8 cellular contexts compared by ENCODE assay signal in genomic region chr15:81265944-81266775, GRCh38. TPM values are rescaled to one million over a fixed set of nuclear protein-coding genes. Genes with fewer than 3 reads are reported as not detected.
DNase-seq lines count a peak whose midpoint lies in the region; ATAC-seq and TF ChIP-seq lines count a peak whose summit lies in the region.

No MANE protein-coding gene starts in this region.

- peak; percentile 96 for ATAC-seq in GM23338

- DNase-seq in EH (ENCODE audit: low read depth) = peak; percentile 79
- peak; percentile 91 for DNase-seq in GM23338 (ENCODE audit: low spot score)
- DNase-seq in Karpas-422 = peak; percentile 93
- peak; percentile 52 to 59 for DNase-seq in PC-9
- peak; percentile 89 for DNase-seq in activated T-cell treated with anti-CD3 and anti-CD28 coated beads, Interleukin-2, amount 50 U/mL, for 24 hours
- DNase-seq in fibroblast of mammary gland (ENCODE audit: low read depth) = peak; percentile 82

- H3K4me1 Mint-ChIP-seq in GM23338 = peaks cover 12% of the 10 kb centered on the region
- peaks cover 38% of the 10 kb centered on the region for H3K4me1 Mint-ChIP-seq in activated T-cell treated with anti-CD3 and anti-CD28 coated beads, Interleukin-2, amount 50 U/mL, for 24 hours (ENCODE audit: low read depth)
- peaks cover 47% of the 10 kb centered on the region for H3K4me1 Mint-ChIP-seq in stimulated activated naive CD8-positive, alpha-beta T cell treated with anti-CD3 and anti-CD28 coated beads, Interleukin-15, Interleukin-2, amounts not matched to agents 100 ng/mL and 50 ng/mL, for 24 hours (ENCODE audit: low read depth)

- no peaks in the 10 kb centered on the region for H3F3A ChIP-seq in GM23338 (replicated peaks; ENCODE audit: low read depth)
- no peaks in the 10 kb centered on the region for H3F3A ChIP-seq in PC-9 (ENCODE audit: insufficient read depth, low read depth)
- H3F3A ChIP-seq in neural cell (ENCODE audit: insufficient read depth, low read length, poor library complexity, severe bottlenecking) = no peaks in the 10 kb centered on the region

- H3K4me2 ChIP-seq in GM23338 (peak overlapping the region; percentile 68), Karpas-422 (ENCODE audit: low read depth, low read length, poor library complexity, severe bottlenecking) (peak overlapping the region; percentile 32), PC-9 (peak overlapping the region; percentile 32; the same call in 1 of the 2 replicates), neural cell (ENCODE audit: low read length) (no peak overlapping the region)

- H3K36me3 Mint-ChIP-seq in GM23338 (ENCODE audit: low read depth) = no peaks in the 10 kb centered on the region
- no peaks in the 10 kb centered on the region for H3K36me3 Mint-ChIP-seq in activated T-cell treated with anti-CD3 and anti-CD28 coated beads, Interleukin-2, amount 50 U/mL, for 24 hours (ENCODE audit: low read depth)
- H3K36me3 Mint-ChIP-seq in stimulated activated naive CD8-positive, alpha-beta T cell treated with anti-CD3 and anti-CD28 coated beads, Interleukin-15, Interleukin-2, amounts not matched to agents 100 ng/mL and 50 ng/mL, for 24 hours (ENCODE audit: low read depth) = no peaks in the 10 kb centered on the region

- H2AFZ ChIP-seq in GM23338 (peak overlapping the region; percentile 95), Karpas-422 (ENCODE audit: low read length) (peak overlapping the region; percentile 62), PC-9 (no peak overlapping the region), neural cell (ENCODE audit: low read depth, low read length) (no peak overlapping the region)

- TF ChIP-seq RAD21 in neural cell (conservative IDR thresholded peaks at IDR 0.05) = peak; percentile 83

- H3K9me3 Mint-ChIP-seq in GM23338 = no peaks in the 10 kb centered on the region; the same call in 2 of the 3 replicates
- no peaks in the 10 kb centered on the region for H3K9me3 Mint-ChIP-seq in activated T-cell treated with anti-CD3 and anti-CD28 coated beads, Interleukin-2, amount 50 U/mL, for 24 hours
- H3K9me3 Mint-ChIP-seq in stimulated activated naive CD8-positive, alpha-beta T cell treated with anti-CD3 and anti-CD28 coated beads, Interleukin-15, Interleukin-2, amounts not matched to agents 100 ng/mL and 50 ng/mL, for 24 hours = no peaks in the 10 kb centered on the region

- H3K4me3 ChIP-seq in GM23338 (peak overlapping the region; percentile 38; the same call in 1 of the 2 replicates), Karpas-422 (ENCODE audit: low read length) (no peak overlapping the region; the same call in 1 of the 2 replicates), PC-9 (no peak overlapping the region), fibroblast of mammary gland (ENCODE audit: control insufficient read depth, low read depth, low read length) (no peak overlapping the region), neural cell (ENCODE audit: low read length) (no peak overlapping the region)

- POLR2A ChIA-PET in PC-9 (lab: Charles Lee; ENCODE audit: unreplicated experiment) = no interaction called here

- CTCF ChIA-PET in PC-9 (lab: Charles Lee) = interaction anchor here (0.5 to 1.9 kb wide), 15 partner anchors 110 to 1636 kb away, joined by 3 to 18 read pairs (median 3); partner anchors contain the start of gene CEMIP

- H3K27me3 ChIP-seq in GM23338 (ENCODE audit: insufficient read depth) (no peaks in the 10 kb centered on the region), Karpas-422 (ENCODE audit: low read length) (no peaks in the 10 kb centered on the region), PC-9 (ENCODE audit: insufficient read depth, low read depth) (peaks cover 68% of the 10 kb centered on the region), neural cell (ENCODE audit: insufficient read depth, low read depth, low read length) (peaks cover 10% of the 10 kb centered on the region)

- no peaks in the 10 kb centered on the region for H4K20me1 ChIP-seq in GM23338 (replicated peaks; ENCODE audit: insufficient read depth)
- no peaks in the 10 kb centered on the region for H4K20me1 ChIP-seq in Karpas-422 (ENCODE audit: insufficient read depth, low read depth, low read length)
- no peaks in the 10 kb centered on the region for H4K20me1 ChIP-seq in PC-9 (ENCODE audit: insufficient read depth)
- no peaks in the 10 kb centered on the region for H4K20me1 ChIP-seq in neural cell (ENCODE audit: insufficient read depth)

- intact Hi-C loops in PC-9 (cut with micrococcal nuclease; ENCODE audit: unreplicated experiment) = loop anchor here (1.0 to 10.0 kb wide), 8 partner anchors 109 to 1024 kb away; no protein-coding TSS in a partner anchor

- no peaks in the 10 kb centered on the region for H3K79me2 ChIP-seq in GM23338 (replicated peaks; ENCODE audit: insufficient read depth)
- H3K79me2 ChIP-seq in Karpas-422 (ENCODE audit: low read length) = no peaks in the 10 kb centered on the region
- H3K79me2 ChIP-seq in PC-9 (ENCODE audit: low read depth) = no peaks in the 10 kb centered on the region
- no peaks in the 10 kb centered on the region for H3K79me2 ChIP-seq in neural cell (replicated peaks; ENCODE audit: insufficient read depth, low read length)

- no peak overlapping the region for H3K27ac Mint-ChIP-seq in GM23338
- H3K27ac Mint-ChIP-seq in activated T-cell treated with anti-CD3 and anti-CD28 coated beads, Interleukin-2, amount 50 U/mL, for 24 hours = peak overlapping the region; percentile 91
- H3K27ac Mint-ChIP-seq in stimulated activated naive CD8-positive, alpha-beta T cell treated with anti-CD3 and anti-CD28 coated beads, Interleukin-15, Interleukin-2, amounts not matched to agents 100 ng/mL and 50 ng/mL, for 24 hours = peak overlapping the region; percentile 93

- H3K4me3 Mint-ChIP-seq in GM23338 = peak overlapping the region; percentile 64
- H3K4me3 Mint-ChIP-seq in activated T-cell treated with anti-CD3 and anti-CD28 coated beads, Interleukin-2, amount 50 U/mL, for 24 hours = peak overlapping the region; percentile 70
- H3K4me3 Mint-ChIP-seq in stimulated activated naive CD8-positive, alpha-beta T cell treated with anti-CD3 and anti-CD28 coated beads, Interleukin-15, Interleukin-2, amounts not matched to agents 100 ng/mL and 50 ng/mL, for 24 hours = peak overlapping the region; percentile 75

- H3K9me3 ChIP-seq in Karpas-422 (ENCODE audit: low read length) (no peaks in the 10 kb centered on the region), PC-9 (ENCODE audit: insufficient read depth, low read depth) (no peaks in the 10 kb centered on the region), neural cell (ENCODE audit: low read length) (no peaks in the 10 kb centered on the region)

- TF ChIP-seq EP300 in neural cell (conservative IDR thresholded peaks at IDR 0.05; ENCODE audit: poor library complexity, severe bottlenecking) = no peak

- no TSS peak for BruUV-seq in PC-9 (replicated peaks; lab: Mats Ljungman, UMichigan)

- H3K36me3 ChIP-seq in GM23338 (ENCODE audit: insufficient read depth) (no peaks in the 10 kb centered on the region), Karpas-422 (ENCODE audit: insufficient read depth, low read length) (no peaks in the 10 kb centered on the region), PC-9 (ENCODE audit: low read depth) (no peaks in the 10 kb centered on the region), neural cell (ENCODE audit: insufficient read depth, low read length) (no peaks in the 10 kb centered on the region)

- H3K9ac ChIP-seq in Karpas-422 (ENCODE audit: low read length) (peak overlapping the region; percentile 24; the same call in 1 of the 2 replicates), neural cell (ENCODE audit: low read length) (no peak overlapping the region)

- TF ChIP-seq CTCF in GM23338 (conservative IDR thresholded peaks at IDR 0.05; ENCODE audit: low read depth in 2 of 2) (peak; percentile 92 to 97), PC-9 (conservative IDR thresholded peaks at IDR 0.05) (peak; percentile 81), fibroblast of mammary gland (conservative IDR thresholded peaks at IDR 0.05; ENCODE audit: control insufficient read depth, insufficient read depth, low read depth, low read length) (peak; percentile 95), neural cell (IDR thresholded peaks at IDR 0.05; ENCODE audit: poor library complexity, severe bottlenecking) (peak; percentile 78)

- no peak overlapping the region for H3K27ac ChIP-seq in GM23338 (ENCODE audit: low read depth)
- H3K27ac ChIP-seq in Karpas-422 (ENCODE audit: low read length) = no peak overlapping the region
- no peak overlapping the region for H3K27ac ChIP-seq in PC-9
- H3K27ac ChIP-seq in neural cell (ENCODE audit: low read length) = no peak overlapping the region

- no peaks in the 10 kb centered on the region for H3K9me2 ChIP-seq in GM23338 (ENCODE audit: insufficient read depth)
- no peaks in the 10 kb centered on the region for H3K9me2 ChIP-seq in Karpas-422 (replicated peaks; ENCODE audit: insufficient read depth, low read length)
- H3K9me2 ChIP-seq in PC-9 (ENCODE audit: insufficient read depth) = no peaks in the 10 kb centered on the region
- no peaks in the 10 kb centered on the region for H3K9me2 ChIP-seq in neural cell (ENCODE audit: insufficient read depth, low read length)

- H3K4me1 ChIP-seq in GM23338 (ENCODE audit: insufficient read depth) (no peaks in the 10 kb centered on the region; the same call in 1 of the 2 replicates), Karpas-422 (ENCODE audit: low read length) (peaks cover 10% of the 10 kb centered on the region), PC-9 (replicated peaks; ENCODE audit: insufficient read depth) (no peaks in the 10 kb centered on the region)

- H3K27me3 Mint-ChIP-seq in GM23338 (ENCODE audit: insufficient read depth, low read depth, poor library complexity) = peaks cover 5% of the 10 kb centered on the region
- H3K27me3 Mint-ChIP-seq in activated T-cell treated with anti-CD3 and anti-CD28 coated beads, Interleukin-2, amount 50 U/mL, for 24 hours = peaks cover 5% of the 10 kb centered on the region
- no peaks in the 10 kb centered on the region for H3K27me3 Mint-ChIP-seq in stimulated activated naive CD8-positive, alpha-beta T cell treated with anti-CD3 and anti-CD28 coated beads, Interleukin-15, Interleukin-2, amounts not matched to agents 100 ng/mL and 50 ng/mL, for 24 hours

TF ChIP-seq in GM23338, 12 proteins besides CTCF, POLR2A, EP300 and RAD21 (continues in another document):
- TF ChIP-seq POLR2AphosphoS5 (IDR thresholded peaks at IDR 0.05; ENCODE audit: low read depth) = no peak

TF ChIP-seq in neural cell, 6 proteins besides CTCF, POLR2A, EP300 and RAD21 (continues in another document):
- TF ChIP-seq EZH2 (IDR thresholded peaks at IDR 0.05; ENCODE audit: borderline replicate concordance, insufficient read depth, low read length, poor library complexity, severe bottlenecking) = no peak
- TF ChIP-seq TAF1 (IDR thresholded peaks at IDR 0.05; ENCODE audit: low read depth) = no peak

RNA-seq across cellular contexts. Expression of gene STARD5, which starts 57.8 kb away (rescaled TPM):
- 7.7 and 10.1 TPM in 2 replicates for total RNA-seq in GM23338 (2014; rRNA removed; shearing (Covaris generic))
- polyA plus RNA-seq in GM23338 (2016; fragmentation: Nextera tagmentation; extraction: Ambion mirVana) (3.8 and 4.5 TPM in 2 replicates), neural cell (0.10 and 0.76 TPM in 2 replicates)
- 0.22 and 0.87 TPM in 2 replicates for total RNA-seq in Karpas-422 (2014; rRNA removed; shearing (Covaris generic); ENCODE audit: low replicate concordance)
- total RNA-seq in PC-9 (2021) = 0.41 and 0.80 TPM in 2 replicates
- polyA minus RNA-seq in neural cell = 0.24 and 2.4 TPM in 2 replicates

Comparison
In these comparisons a context has a peak if more than half of its experiments do, and no peak if none do; other contexts are left out.
1. H2AFZ ChIP-seq: peak in GM23338 (single experiment) and Karpas-422 (single experiment); none in PC-9 (single experiment) and neural cell (single experiment).
2. Peak in every context shown above with its lines, with median percentiles within 50 percentile points of each other: DNase-seq, H3K4me3 Mint-ChIP-seq and CTCF ChIP-seq.